In genomic region chrX:100829730-100830129, GRCh38 we compare ENCODE assay signal across 8 cellular contexts. TPM values are rescaled to one million over a fixed set of nuclear protein-coding genes. Genes with fewer than 3 reads are reported as not detected.
DNase-seq lines count a peak whose midpoint lies in the region; ATAC-seq and TF ChIP-seq lines count a peak whose summit lies in the region.

No MANE protein-coding gene starts in this region.

- H3K4me3 ChIP-seq in BLaER1 treated with 17β-estradiol and CSF1 and Interleukin-3, amounts not matched to agents 10 nM and 100 nM = no peak overlapping the region
- H3K4me3 ChIP-seq in astrocyte of the spinal cord (ENCODE audit: low read depth, low read length) (no peak overlapping the region), upper lobe of left lung (no peak overlapping the region)

- intact Hi-C loops in left colon (cut with DNase I, micrococcal nuclease) = no loop called here

- H4K20me1 ChIP-seq in BLaER1 treated with 17β-estradiol and CSF1 and Interleukin-3, amounts not matched to agents 10 nM and 100 nM = no peaks in the 10 kb centered on the region

- peaks cover 0 to 22% (median 10%) of the 10 kb centered on the region in 10 experiments; a peak in 11 of 20 replicates for H3K4me1 ChIP-seq in BLaER1 treated with 17β-estradiol and CSF1 and Interleukin-3, amounts not matched to agents 10 nM and 100 nM
- H3K4me1 ChIP-seq in upper lobe of left lung = no peaks in the 10 kb centered on the region

- no peaks in the 10 kb centered on the region for H3K9me3 ChIP-seq in BLaER1 treated with 17β-estradiol and CSF1 and Interleukin-3, amounts not matched to agents 10 nM and 100 nM (replicated peaks in 1 of 11)
- H3K9me3 ChIP-seq in upper lobe of left lung = no peaks in the 10 kb centered on the region

- TF ChIP-seq POLR2A in upper lobe of left lung (IDR thresholded peaks at IDR 0.05) = no peak

- no peak for TF ChIP-seq EP300 in upper lobe of left lung (IDR thresholded peaks at IDR 0.05)

- in situ Hi-C loops in astrocyte of the spinal cord (cut with HindIII; ENCODE audit: low sequenced_read_pairs) = no loop called here

- 50 to 59% methylated on average over 2 of the region's 2 CpGs for WGBS in upper lobe of left lung, 2 donors

- ATAC-seq in GM21360 (IDR thresholded peaks at IDR 0.05; ENCODE audit: unreplicated experiment) = peak; percentile 69
- peak; percentile 83 for ATAC-seq in HG03565 (IDR thresholded peaks at IDR 0.05; ENCODE audit: unreplicated experiment)
- no peak for ATAC-seq in left colon
- ATAC-seq in upper lobe of left lung (ENCODE audit: low FRiP score in 2 of 2) = no peak

- H3K36me3 ChIP-seq in BLaER1 treated with 17β-estradiol and CSF1 and Interleukin-3, amounts not matched to agents 10 nM and 100 nM = peaks cover 53 to 98% (median 74%) of the 10 kb centered on the region in 11 experiments
- H3K36me3 ChIP-seq in upper lobe of left lung = peaks cover 0 to 50% (median 10%) of the 10 kb centered on the region in 4 donors

- H3K27ac ChIP-seq in BLaER1 treated with 17β-estradiol and CSF1 and Interleukin-3, amounts not matched to agents 10 nM and 100 nM = peak overlapping the region in 9 of 11 experiments; percentile 10 to 52 (median 42); a peak in 14 of 22 replicates
- no peak overlapping the region for H3K27ac ChIP-seq in upper lobe of left lung

- peak overlapping the region in 4 of 11 experiments; percentile 4 to 40 (median 8); a peak in 4 of 22 replicates for H3K9ac ChIP-seq in BLaER1 treated with 17β-estradiol and CSF1 and Interleukin-3, amounts not matched to agents 10 nM and 100 nM

- TF ChIP-seq CTCF in astrocyte of the spinal cord (IDR thresholded peaks at IDR 0.05; ENCODE audit: low read depth, low read length) (no peak), upper lobe of left lung (IDR thresholded peaks at IDR 0.05) (no peak)

- peak; percentile 10 for DNase-seq in astrocyte of the spinal cord (ENCODE audit: low read depth, low spot score)
- no peak for DNase-seq in cerebellum (ENCODE audit: low spot score)
- no peak for DNase-seq in HUDEP-2 (lab: John Stamatoyannopoulos, UW; ENCODE audit: unreplicated experiment in 76 of 76)
- no peak for DNase-seq in left colon
- no peak for DNase-seq in upper lobe of left lung

- H3K27me3 ChIP-seq in BLaER1 treated with 17β-estradiol and CSF1 and Interleukin-3, amounts not matched to agents 10 nM and 100 nM = no peaks in the 10 kb centered on the region
- no peaks in the 10 kb centered on the region for H3K27me3 ChIP-seq in upper lobe of left lung

- H3K4me2 ChIP-seq in BLaER1 treated with 17β-estradiol and CSF1 and Interleukin-3, amounts not matched to agents 10 nM and 100 nM = peak overlapping the region in 7 of 11 experiments; percentile 18 to 52 (median 42); a peak in 12 of 22 replicates

RNA-seq across cellular contexts. Expression of gene CSTF2, which starts 9.5 kb away (rescaled TPM):
- total RNA-seq in cerebellum (10.6 TPM), left colon (10 to 100 TPM; 23.9 to 26.5 TPM), upper lobe of left lung (10 to 100 TPM; 11.2 to 17.0 (median 14.2) TPM)

RNA-seq across cellular contexts. Expression of gene NOX1, which starts 44.4 kb away (rescaled TPM):
- not detected for total RNA-seq in cerebellum
- total RNA-seq in left colon = 100 to 1,000 TPM in 1 of 2 donors, 10 to 100 TPM in 1; 94.9 to 103 TPM
- total RNA-seq in upper lobe of left lung = not detected

Comparison
In these comparisons a context has a peak if more than half of its experiments do, and no peak if none do; other contexts are left out.
1. H3K27ac ChIP-seq: peak in BLaER1 treated with 17β-estradiol and CSF1 and Interleukin-3, amounts not matched to agents 10 nM and 100 nM (9 of 11); none in upper lobe of left lung (0 of 4).
2. ATAC-seq: peak in GM21360 (single experiment) and HG03565 (single experiment); none in left colon (single experiment) and upper lobe of left lung (0 of 2).
3. RNA of gene NOX1, which starts 44.4 kb away (total RNA-seq): 94.9 to 103 TPM in left colon; not detected in cerebellum (single experiment) and not detected in upper lobe of left lung; every median in the first group is over 10 times any median in the second.